Comparison of ENCODE assay signal across 8 cellular contexts in the genomic region with DNA sequence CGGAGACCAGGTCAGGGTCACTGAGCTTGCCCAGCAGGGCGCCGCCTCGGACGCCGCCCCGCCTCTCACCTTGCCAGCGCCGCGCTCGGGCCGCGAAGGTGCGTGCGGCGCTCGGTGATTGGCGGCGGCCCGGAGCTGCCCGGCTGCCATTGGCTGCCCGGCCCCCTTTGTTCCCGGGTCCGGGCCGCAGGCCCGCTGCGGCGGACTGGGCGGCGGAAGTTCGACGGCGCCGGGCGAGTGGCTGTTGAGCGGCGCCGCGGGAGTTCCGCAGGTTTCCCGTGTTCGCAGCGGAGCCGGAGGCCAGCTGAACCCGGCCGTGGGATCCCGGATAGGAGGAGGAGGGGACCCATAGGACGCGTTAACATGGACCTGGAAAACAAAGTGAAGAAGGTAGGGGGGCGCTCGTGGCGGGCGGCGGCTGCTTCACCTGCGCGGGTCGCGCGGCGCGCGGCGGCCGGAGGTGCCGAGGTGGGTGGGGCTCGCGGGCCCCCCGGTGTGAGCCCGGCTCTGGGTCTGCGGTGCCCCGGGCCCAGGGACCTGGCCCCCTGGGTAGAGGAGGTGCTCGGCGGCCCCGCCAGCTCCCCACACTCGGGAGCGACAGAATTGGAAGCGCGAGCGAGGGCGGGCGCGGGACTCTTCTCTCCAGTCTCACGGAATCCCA. TPM values are rescaled to one million over a fixed set of nuclear protein-coding genes. Genes with fewer than 3 reads are reported as not detected.
A peak's percentile ranks its signal among the peaks of the same experiment; 100 is the strongest.
DNase-seq lines count a peak whose midpoint lies in the region; ATAC-seq lines count a peak whose summit lies in the region.

A gene with protein sequence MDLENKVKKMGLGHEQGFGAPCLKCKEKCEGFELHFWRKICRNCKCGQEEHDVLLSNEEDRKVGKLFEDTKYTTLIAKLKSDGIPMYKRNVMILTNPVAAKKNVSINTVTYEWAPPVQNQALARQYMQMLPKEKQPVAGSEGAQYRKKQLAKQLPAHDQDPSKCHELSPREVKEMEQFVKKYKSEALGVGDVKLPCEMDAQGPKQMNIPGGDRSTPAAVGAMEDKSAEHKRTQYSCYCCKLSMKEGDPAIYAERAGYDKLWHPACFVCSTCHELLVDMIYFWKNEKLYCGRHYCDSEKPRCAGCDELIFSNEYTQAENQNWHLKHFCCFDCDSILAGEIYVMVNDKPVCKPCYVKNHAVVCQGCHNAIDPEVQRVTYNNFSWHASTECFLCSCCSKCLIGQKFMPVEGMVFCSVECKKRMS (plus strand): TSS at position 195 of the 661 bp plus-strand sequence. CDS start 169 bp downstream, at position 364.

- CTCF ChIA-PET in activated CD4-positive, alpha-beta memory T cell treated with anti-CD3 and anti-CD28 coated beads, Interleukin-2, amount 10 ng/mL, durations not matched to agents 7 days and 5 days (lab: Charles Lee) = interaction anchor here (0.6 to 6.1 kb wide), 16 partner anchors 10 to 316 kb away, joined by 3 to 43 read pairs (median 4); no protein-coding TSS in a partner anchor

- POLR2A ChIA-PET in activated CD4-positive, alpha-beta memory T cell treated with anti-CD3 and anti-CD28 coated beads, Interleukin-2, amount 10 ng/mL, durations not matched to agents 7 days and 5 days (lab: Charles Lee) = interaction anchor here (0.7 to 6.0 kb wide), 21 partner anchors 9 to 1287 kb away, joined by 3 to 58 read pairs (median 8); no protein-coding TSS in a partner anchor

- peak within 1 kb of the TSS; percentile 97 for H3K27ac Mint-ChIP-seq in activated CD4-positive, alpha-beta memory T cell treated with anti-CD3 and anti-CD28 coated beads, Interleukin-2, amount 10 ng/mL, durations not matched to agents 7 days and 5 days
- H3K27ac Mint-ChIP-seq in effector memory CD8-positive, alpha-beta T cell = peak within 1 kb of the TSS; percentile 96 to 98
- peak within 1 kb of the TSS; percentile 97 for H3K27ac Mint-ChIP-seq in stimulated activated effector memory CD8-positive, alpha-beta T cell treated with anti-CD3 and anti-CD28 coated beads, Interleukin-12 subunit alpha, Interleukin-12 subunit beta, amount 100 ng/mL, for 72 hours

- no peaks in the 10 kb centered on the region for H3K9me3 Mint-ChIP-seq in activated CD4-positive, alpha-beta memory T cell treated with anti-CD3 and anti-CD28 coated beads, Interleukin-2, amount 10 ng/mL, durations not matched to agents 7 days and 5 days
- no peaks in the 10 kb centered on the region for H3K9me3 Mint-ChIP-seq in effector memory CD8-positive, alpha-beta T cell
- H3K9me3 Mint-ChIP-seq in stimulated activated effector memory CD8-positive, alpha-beta T cell treated with anti-CD3 and anti-CD28 coated beads, Interleukin-12 subunit alpha, Interleukin-12 subunit beta, amount 100 ng/mL, for 72 hours = no peaks in the 10 kb centered on the region

- ATAC-seq in HG02970 (IDR thresholded peaks at IDR 0.05; ENCODE audit: low FRiP score, unreplicated experiment) = peak; percentile 88
- peak; percentile 48 for ATAC-seq in effector memory CD8-positive, alpha-beta T cell (replicated peaks)
- ATAC-seq in stimulated activated effector memory CD8-positive, alpha-beta T cell treated with anti-CD3 and anti-CD28 coated beads, Interleukin-12 subunit alpha, Interleukin-12 subunit beta, amount 100 ng/mL, for 72 hours = peak; percentile 85

- H3K4me3 Mint-ChIP-seq in activated CD4-positive, alpha-beta memory T cell treated with anti-CD3 and anti-CD28 coated beads, Interleukin-2, amount 10 ng/mL, durations not matched to agents 7 days and 5 days = peak within 1 kb of the TSS; percentile 91
- H3K4me3 Mint-ChIP-seq in effector memory CD8-positive, alpha-beta T cell = peak within 1 kb of the TSS; percentile 93 to 97
- H3K4me3 Mint-ChIP-seq in stimulated activated effector memory CD8-positive, alpha-beta T cell treated with anti-CD3 and anti-CD28 coated beads, Interleukin-12 subunit alpha, Interleukin-12 subunit beta, amount 100 ng/mL, for 72 hours = peak within 1 kb of the TSS; percentile 90

- peaks cover 44% of the 10 kb centered on the region for H3K4me1 Mint-ChIP-seq in activated CD4-positive, alpha-beta memory T cell treated with anti-CD3 and anti-CD28 coated beads, Interleukin-2, amount 10 ng/mL, durations not matched to agents 7 days and 5 days
- H3K4me1 Mint-ChIP-seq in effector memory CD8-positive, alpha-beta T cell (ENCODE audit: low read depth in 2 of 2) = peaks cover 31 to 48% of the 10 kb centered on the region in 2 donors
- peaks cover 33% of the 10 kb centered on the region for H3K4me1 Mint-ChIP-seq in stimulated activated effector memory CD8-positive, alpha-beta T cell treated with anti-CD3 and anti-CD28 coated beads, Interleukin-12 subunit alpha, Interleukin-12 subunit beta, amount 100 ng/mL, for 72 hours

- H3K27me3 Mint-ChIP-seq in activated CD4-positive, alpha-beta memory T cell treated with anti-CD3 and anti-CD28 coated beads, Interleukin-2, amount 10 ng/mL, durations not matched to agents 7 days and 5 days = no peaks in the 10 kb centered on the region
- no peaks in the 10 kb centered on the region for H3K27me3 Mint-ChIP-seq in effector memory CD8-positive, alpha-beta T cell

- DNase-seq in NCI-H524 (lab: John Stamatoyannopoulos, UW) (peak; percentile 19 to 64), NCI-H524 treated with DMSO at 0.1 percent for 48 hours (lab: John Stamatoyannopoulos, UW) (no peak), NCI-H345 treated with DMSO at 0.1 percent for 48 hours (lab: John Stamatoyannopoulos, UW; ENCODE audit: unreplicated experiment) (peak; percentile 71), mucosa of gallbladder (ENCODE audit: low spot score) (peak; percentile 75)
- peak; percentile 75 for DNase-seq in activated CD4-positive, alpha-beta memory T cell treated with anti-CD3 and anti-CD28 coated beads, Interleukin-2, amount 10 ng/mL, durations not matched to agents 7 days and 5 days
- peak; percentile 40 to 47 (median 42) for DNase-seq in effector memory CD8-positive, alpha-beta T cell
- peak; percentile 60 to 84 for DNase-seq in stimulated activated effector memory CD8-positive, alpha-beta T cell treated with anti-CD3 and anti-CD28 coated beads, Interleukin-12 subunit alpha, Interleukin-12 subunit beta, amount 100 ng/mL, for 72 hours (ENCODE audit: low spot score in 2 of 2)

- H3K36me3 Mint-ChIP-seq in activated CD4-positive, alpha-beta memory T cell treated with anti-CD3 and anti-CD28 coated beads, Interleukin-2, amount 10 ng/mL, durations not matched to agents 7 days and 5 days (ENCODE audit: low read depth) = peaks cover 32% of the 10 kb centered on the region
- peaks cover 19% of the 10 kb centered on the region for H3K36me3 Mint-ChIP-seq in effector memory CD8-positive, alpha-beta T cell (ENCODE audit: insufficient read depth)
- peaks cover 7% of the 10 kb centered on the region for H3K36me3 Mint-ChIP-seq in stimulated activated effector memory CD8-positive, alpha-beta T cell treated with anti-CD3 and anti-CD28 coated beads, Interleukin-12 subunit alpha, Interleukin-12 subunit beta, amount 100 ng/mL, for 72 hours

RNA-seq across cellular contexts. Expression of the gene that starts here (rescaled TPM):
- 100 to 1,000 TPM; 134 to 140 TPM for total RNA-seq in activated CD4-positive, alpha-beta memory T cell treated with anti-CD3 and anti-CD28 coated beads, Interleukin-2, amount 10 ng/mL, durations not matched to agents 7 days and 5 days
- total RNA-seq in mucosa of gallbladder = 96.7 TPM
